In the genomic region with DNA sequence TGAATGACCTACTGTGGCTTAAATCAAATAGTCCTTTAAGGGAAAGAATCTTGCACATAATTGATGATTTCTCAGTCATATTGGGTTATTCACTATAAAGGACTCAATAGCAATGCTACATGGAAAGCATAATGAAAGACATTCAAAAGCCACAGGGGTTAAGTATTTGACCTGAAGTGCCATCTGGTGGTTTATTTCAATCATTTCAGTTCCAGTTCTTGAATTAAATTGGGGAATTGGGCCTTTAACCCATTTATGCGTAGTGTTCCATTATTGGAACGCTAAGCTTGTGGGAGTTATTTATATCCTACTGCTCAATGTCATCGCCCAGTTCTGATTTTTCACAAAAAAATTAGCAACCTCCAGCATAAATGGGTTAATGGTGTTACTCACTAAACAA, we compare ENCODE assay signal across 12 cellular contexts. TPM values are rescaled to one million over a fixed set of nuclear protein-coding genes. Genes with fewer than 3 reads are reported as not detected.
DNase-seq lines count a peak whose midpoint lies in the region; ATAC-seq, FAIRE-seq and TF ChIP-seq lines count a peak whose summit lies in the region.
"Had no signal": no experiment of that assay in that cellular context is flagged by ENCODE, and none has a peak within 500 bp of the region (broad histone marks: within the 10 kb centered on the region; RNA-seq: fewer than 3 reads in every experiment).

No MANE protein-coding gene starts in this region.

- BruUV-seq in HCT116 (replicated peaks; lab: Mats Ljungman, UMichigan): no TSS peak

- H3K9me2 ChIP-seq in HCT116 (ENCODE audit: insufficient read depth): no peaks in the 10 kb centered on the region

- no peaks in the 10 kb centered on the region for H3K4me1 Mint-ChIP-seq in activated CD8-positive, alpha-beta T cell treated with anti-CD3 and anti-CD28 coated beads for 36 hours (ENCODE audit: low read depth)
- no peaks in the 10 kb centered on the region for H3K4me1 Mint-ChIP-seq in activated T-cell treated with anti-CD3 and anti-CD28 coated beads, Interleukin-2, amount 50 U/mL, for 4 hours (ENCODE audit: low read depth)
- H3K4me1 Mint-ChIP-seq: central memory CD8-positive, alpha-beta T cell had no signal

- H3K36me3 Mint-ChIP-seq in activated CD8-positive, alpha-beta T cell treated with anti-CD3 and anti-CD28 coated beads for 36 hours (ENCODE audit: low read depth): no peaks in the 10 kb centered on the region
- H3K36me3 Mint-ChIP-seq in activated T-cell treated with anti-CD3 and anti-CD28 coated beads, Interleukin-2, amount 50 U/mL, for 4 hours (ENCODE audit: insufficient read depth): peaks cover 5% of the 10 kb centered on the region

- intact Hi-C loops in HCT116 (cut with micrococcal nuclease): loop anchor here (5.0 kb wide), 2 partner anchors 86 to 101 kb away; partner anchors contain the start of gene MED21
- intact Hi-C loops in left lung (cut with DNase I): no loop called here
- intact Hi-C loops in activated CD8-positive, alpha-beta T cell treated with anti-CD3 and anti-CD28 coated beads for 36 hours (cut with micrococcal nuclease): no loop called here

- DNase-seq in D721Med (ENCODE audit: insufficient read length, low spot score): no peak
- DNase-seq in HCT116 (ENCODE audit: low read depth, low spot score): no peak
- DNase-seq in SHP77 treated with DMSO at 0.1 percent for 48 hours (lab: John Stamatoyannopoulos, UW): peak; percentile 22
- DNase-seq in left lung: no peak
- DNase-seq in activated CD8-positive, alpha-beta T cell treated with anti-CD3 and anti-CD28 coated beads for 36 hours: no peak
- DNase-seq in activated T-cell treated with anti-CD3 and anti-CD28 coated beads, Interleukin-2, amount 50 U/mL, for 4 hours: no peak
- DNase-seq in SKM-1 (lab: John Stamatoyannopoulos, UW; ENCODE audit: unreplicated experiment): no peak
- DNase-seq: stimulated activated CD8-positive, alpha-beta memory T cell treated with anti-CD3 and anti-CD28 coated beads, Interleukin-4, amount 100 ng/mL, for 48 hours had no signal

- FAIRE-seq in D721Med (lab: Jason Lieb, UNC): peak; percentile 29

- no peaks in the 10 kb centered on the region for H3K79me2 ChIP-seq in HCT116 (ENCODE audit: insufficient read depth, low read length)

- H3K9me3 ChIP-seq in HCT116 (ENCODE audit: control insufficient read depth in 1 of 2, insufficient read depth in 1 of 2, low read depth in 1 of 2, low read length in 2 of 2) (no peaks in the 10 kb centered on the region), left lung (no peaks in the 10 kb centered on the region)

- H3K4me1 ChIP-seq in HCT116 (ENCODE audit: control insufficient read depth in 1 of 2, insufficient read depth in 2 of 2, low read length in 2 of 2) (no peaks in the 10 kb centered on the region), left lung (peaks cover 0 to 7% of the 10 kb centered on the region in 2 donors)

- peak; percentile 47 for TF ChIP-seq RAD21 in HCT116 (IDR thresholded peaks at IDR 0.05; ENCODE audit: low read depth)

- TF ChIP-seq CTCF in D721Med (IDR thresholded peaks at IDR 0.05; ENCODE audit: insufficient read depth, missing control alignments) (peak; percentile 44), HCT116 (IDR thresholded peaks at IDR 0.05 in 2 of 3, conservative IDR thresholded peaks at IDR 0.05 in 1 of 3; ENCODE audit: borderline replicate concordance in 1 of 3, insufficient read depth in 1 of 3, low read depth in 2 of 3, low read length in 2 of 3) (peak in 2 of 3 experiments; percentile 28 to 37; a peak in 3 of 6 replicates), left lung (IDR thresholded peaks at IDR 0.05) (no peak)
- no peak for TF ChIP-seq CTCF in activated CD8-positive, alpha-beta T cell treated with anti-CD3 and anti-CD28 coated beads for 36 hours (IDR thresholded peaks at IDR 0.05)

- ATAC-seq in HCT116 (no peak), left lung (peak; percentile 75), GM21447 (IDR thresholded peaks at IDR 0.05; ENCODE audit: unreplicated experiment) (no peak)
- no peak for ATAC-seq in activated CD8-positive, alpha-beta T cell treated with anti-CD3 and anti-CD28 coated beads for 36 hours
- ATAC-seq in activated T-cell treated with anti-CD3 and anti-CD28 coated beads, Interleukin-2, amount 50 U/mL, for 4 hours: no peak

- no peaks in the 10 kb centered on the region for H3K9me3 Mint-ChIP-seq in activated CD8-positive, alpha-beta T cell treated with anti-CD3 and anti-CD28 coated beads for 36 hours
- no peaks in the 10 kb centered on the region for H3K9me3 Mint-ChIP-seq in activated T-cell treated with anti-CD3 and anti-CD28 coated beads, Interleukin-2, amount 50 U/mL, for 4 hours
- H3K9me3 Mint-ChIP-seq: central memory CD8-positive, alpha-beta T cell had no signal

- H3K4me3 ChIP-seq in HCT116 (replicated peaks in 1 of 2; ENCODE audit: low read depth in 1 of 2, low read length in 2 of 2): no peak overlapping the region
- no peak overlapping the region for H3K4me3 ChIP-seq in left lung

- no peak overlapping the region for H3K4me3 Mint-ChIP-seq in activated CD8-positive, alpha-beta T cell treated with anti-CD3 and anti-CD28 coated beads for 36 hours
- no peak overlapping the region for H3K4me3 Mint-ChIP-seq in activated T-cell treated with anti-CD3 and anti-CD28 coated beads, Interleukin-2, amount 50 U/mL, for 4 hours
- H3K4me3 Mint-ChIP-seq: central memory CD8-positive, alpha-beta T cell had no signal

- no peak overlapping the region for H3K9ac ChIP-seq in HCT116 (ENCODE audit: low read length)

- RAD21 ChIA-PET in HCT116 (lab: Charles Lee; ENCODE audit: low non-redundant PET in 1 of 2, low total read pairs in 2 of 2, uncharacterized antibody in 2 of 2, unreplicated experiment in 2 of 2): no interaction called here

- no peak overlapping the region for H3K27ac ChIP-seq in HCT116 (ENCODE audit: low read depth, low read length)
- H3K27ac ChIP-seq in left lung: no peak overlapping the region

- no peak overlapping the region for H2AFZ ChIP-seq in HCT116 (ENCODE audit: low read depth, low read length, poor library complexity, severe bottlenecking)

- POLR2A ChIA-PET in HCT116 (lab: Charles Lee): no interaction called here
- POLR2A ChIA-PET in activated CD8-positive, alpha-beta T cell treated with anti-CD3 and anti-CD28 coated beads for 36 hours (lab: Charles Lee): no interaction called here

- TF ChIP-seq POLR2A in HCT116 (IDR thresholded peaks at IDR 0.05; ENCODE audit: borderline replicate concordance, extremely low read depth, insufficient read depth, insufficient read length): no peak

- H3K27ac Mint-ChIP-seq in activated CD8-positive, alpha-beta T cell treated with anti-CD3 and anti-CD28 coated beads for 36 hours: no peak overlapping the region

- CTCF ChIA-PET in HCT116 (lab: Charles Lee): no interaction called here
- CTCF ChIA-PET in activated CD8-positive, alpha-beta T cell treated with anti-CD3 and anti-CD28 coated beads for 36 hours (lab: Charles Lee): interaction anchor here (0.7 to 2.9 kb wide), 6 partner anchors 19 to 183 kb away, joined by 3 to 7 read pairs (median 4); partner anchors contain the start of gene MED21

- no peaks in the 10 kb centered on the region for H3K27me3 ChIP-seq in HCT116 (ENCODE audit: insufficient read depth, low read length)
- H3K27me3 ChIP-seq in left lung: no peaks in the 10 kb centered on the region

- H3K36me3 ChIP-seq in HCT116 (ENCODE audit: control insufficient read depth in 1 of 2, insufficient read depth in 2 of 2, low read length in 2 of 2): no peaks in the 10 kb centered on the region
- no peaks in the 10 kb centered on the region for H3K36me3 ChIP-seq in left lung

- no peaks in the 10 kb centered on the region for H4K20me1 ChIP-seq in HCT116 (ENCODE audit: insufficient read depth)

- no peak overlapping the region for H3K4me2 ChIP-seq in HCT116 (ENCODE audit: low read length)

- H3K27me3 Mint-ChIP-seq in activated CD8-positive, alpha-beta T cell treated with anti-CD3 and anti-CD28 coated beads for 36 hours: no peaks in the 10 kb centered on the region
- no peaks in the 10 kb centered on the region for H3K27me3 Mint-ChIP-seq in activated T-cell treated with anti-CD3 and anti-CD28 coated beads, Interleukin-2, amount 50 U/mL, for 4 hours (ENCODE audit: low read depth)
- H3K27me3 Mint-ChIP-seq: central memory CD8-positive, alpha-beta T cell had no signal

TF ChIP-seq in HCT116, 20 proteins besides CTCF, POLR2A, EP300 and RAD21 (continues in another document):
- TF ChIP-seq EZH2 (IDR thresholded peaks at IDR 0.05) (no peak), POLR2AphosphoS5 (IDR thresholded peaks at IDR 0.05; ENCODE audit: low read depth, low read length) (no peak), CBX3 (IDR thresholded peaks at IDR 0.05; ENCODE audit: low read depth) (no peak), ZNF274 (IDR thresholded peaks at IDR 0.05; ENCODE audit: low read depth, low read length) (no peak), EGR1 (IDR thresholded peaks at IDR 0.05; ENCODE audit: low read depth) (no peak), EZH2phosphoT487 (IDR thresholded peaks at IDR 0.05; ENCODE audit: borderline replicate concordance) (no peak), JUND (IDR thresholded peaks at IDR 0.05) (no peak), SIN3A (IDR thresholded peaks at IDR 0.05; ENCODE audit: low read depth) (no peak)
- TF ChIP-seq, protein P1, sequence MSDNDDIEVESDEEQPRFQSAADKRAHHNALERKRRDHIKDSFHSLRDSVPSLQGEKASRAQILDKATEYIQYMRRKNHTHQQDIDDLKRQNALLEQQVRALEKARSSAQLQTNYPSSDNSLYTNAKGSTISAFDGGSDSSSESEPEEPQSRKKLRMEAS (IDR thresholded peaks at IDR 0.05): no peak
- TF ChIP-seq, protein P2, sequence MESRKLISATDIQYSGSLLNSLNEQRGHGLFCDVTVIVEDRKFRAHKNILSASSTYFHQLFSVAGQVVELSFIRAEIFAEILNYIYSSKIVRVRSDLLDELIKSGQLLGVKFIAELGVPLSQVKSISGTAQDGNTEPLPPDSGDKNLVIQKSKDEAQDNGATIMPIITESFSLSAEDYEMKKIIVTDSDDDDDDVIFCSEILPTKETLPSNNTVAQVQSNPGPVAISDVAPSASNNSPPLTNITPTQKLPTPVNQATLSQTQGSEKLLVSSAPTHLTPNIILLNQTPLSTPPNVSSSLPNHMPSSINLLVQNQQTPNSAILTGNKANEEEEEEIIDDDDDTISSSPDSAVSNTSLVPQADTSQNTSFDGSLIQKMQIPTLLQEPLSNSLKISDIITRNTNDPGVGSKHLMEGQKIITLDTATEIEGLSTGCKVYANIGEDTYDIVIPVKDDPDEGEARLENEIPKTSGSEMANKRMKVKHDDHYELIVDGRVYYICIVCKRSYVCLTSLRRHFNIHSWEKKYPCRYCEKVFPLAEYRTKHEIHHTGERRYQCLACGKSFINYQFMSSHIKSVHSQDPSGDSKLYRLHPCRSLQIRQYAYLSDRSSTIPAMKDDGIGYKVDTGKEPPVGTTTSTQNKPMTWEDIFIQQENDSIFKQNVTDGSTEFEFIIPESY (IDR thresholded peaks at IDR 0.05; ENCODE audit: extremely low read depth, insufficient replicate concordance, low read length): no peak

RNA-seq across cellular contexts. Expression of gene C12orf71, which starts 41.3 kb away (rescaled TPM):
- total RNA-seq in HCT116 (2021; ENCODE audit: unreplicated experiment) (not detected), left lung (not detected)
- 0.07 and 0.11 TPM in 2 replicates for polyA plus RNA-seq in HCT116 (2012)
- not detected for total RNA-seq in activated CD8-positive, alpha-beta T cell treated with anti-CD3 and anti-CD28 coated beads for 36 hours
- not detected for total RNA-seq in activated T-cell treated with anti-CD3 and anti-CD28 coated beads, Interleukin-2, amount 50 U/mL, for 4 hours
- total RNA-seq: mucosa of gallbladder; T-helper 2 cell treated with Interferon-gamma antibody and Interleukin-4, amounts not matched to agents 100 ng/mL and 5 ng/mL, for 36 hours had no signal

Comparison
In these comparisons a context has a peak if more than half of its experiments do, and no peak if none do; other contexts are left out.
1. CTCF ChIP-seq: peak in D721Med (single experiment) and HCT116 (2 of 3); none in left lung (0 of 2) and activated CD8-positive, alpha-beta T cell treated with anti-CD3 and anti-CD28 coated beads for 36 hours (single experiment).